23 cellular contexts compared by ENCODE assay signal in the genomic region with DNA sequence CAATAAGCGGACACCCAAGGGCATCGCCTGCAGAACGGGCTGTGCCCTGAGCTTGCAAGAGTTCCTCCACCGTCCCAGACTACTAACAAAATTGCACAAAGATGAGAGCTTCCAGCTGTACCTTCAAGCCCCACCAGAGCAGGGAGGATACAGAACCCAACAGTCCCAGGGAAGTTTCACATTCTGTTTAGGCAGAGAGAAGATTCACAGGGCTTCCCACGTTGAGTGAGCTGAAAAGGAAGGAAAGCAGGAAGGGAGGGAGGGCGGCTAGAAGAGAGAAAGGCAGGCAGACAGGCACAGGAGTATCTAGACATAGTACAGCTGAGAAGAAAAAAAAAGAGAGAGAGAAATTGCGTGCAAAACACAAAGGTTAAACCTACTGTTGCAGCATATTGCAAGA.
A peak's percentile ranks its signal among the peaks of the same experiment; 100 is the strongest.
DNase-seq lines count a peak whose midpoint lies in the region; ATAC-seq, FAIRE-seq and TF ChIP-seq lines count a peak whose summit lies in the region.
"Had no signal": no experiment of that assay in that cellular context is flagged by ENCODE, and none has a peak within 500 bp of the region (broad histone marks: within the 10 kb centered on the region; RNA-seq: fewer than 3 reads in every experiment).

No MANE protein-coding gene starts in this region.

- H3K27me3 Mint-ChIP-seq in GM23338 (ENCODE audit: insufficient read depth, low read depth, poor library complexity) (peaks cover 9% of the 10 kb centered on the region), osteocyte (ENCODE audit: unreplicated experiment) (peaks cover 64% of the 10 kb centered on the region), Caco-2 (ENCODE audit: insufficient read depth, unreplicated experiment) (no peaks in the 10 kb centered on the region)

- H3K23ac ChIP-seq in H1 (ENCODE audit: insufficient read length) (no peak overlapping the region), mesenchymal stem cell (ENCODE audit: low read length in 2 of 2) (no peak overlapping the region)

- intact Hi-C loops in esophagus squamous epithelium (cut with DNase I) = no loop called here
- intact Hi-C loops in Caco-2 (cut with micrococcal nuclease; ENCODE audit: unreplicated experiment) = no loop called here

- no peaks in the 10 kb centered on the region for H3K23me2 ChIP-seq in H1 (ENCODE audit: low read depth, low read length)

- no peak overlapping the region for H3K9ac ChIP-seq in H1 (replicated peaks in 1 of 4; ENCODE audit: extremely low read depth in 1 of 4, low read depth in 3 of 4, low read length in 3 of 4)
- H3K9ac ChIP-seq in mesenchymal stem cell (ENCODE audit: low read length) = no peak overlapping the region
- H3K9ac ChIP-seq: SK-N-SH had no signal

- no peak overlapping the region for H2BK20ac ChIP-seq in H1 (ENCODE audit: low read length)

- no peak overlapping the region for H3K27ac ChIP-seq in GM23338 (ENCODE audit: low read depth)
- no peak overlapping the region for H3K27ac ChIP-seq in H1 (ENCODE audit: low read depth, low read length)
- no peak overlapping the region for H3K27ac ChIP-seq in mesenchymal stem cell (ENCODE audit: low read length, poor library complexity, severe bottlenecking)
- H3K27ac ChIP-seq in esophagus squamous epithelium = no peak overlapping the region
- H3K27ac ChIP-seq: HL-60, RWPE1 had no signal

- no TSS peak for BruUV-seq in Caco-2 (replicated peaks; lab: Mats Ljungman, UMichigan)

- WGBS in H1 (ENCODE audit: extremely low coverage in 1 of 2, insufficient coverage in 1 of 2, insufficient read length in 1 of 2, insufficient replicate concordance in 2 of 2, low coverage in 1 of 2, low lambda C conversion rate in 2 of 2, missing lambda C conversion rate in 1 of 2), 2 experiments = 63% methylated on average over 7 of the region's 7 CpGs; no CpG with 5 or more reads in 1 of the 2 experiments
- WGBS in mesenchymal stem cell = 63% methylated on average over 6 of the region's 7 CpGs
- WGBS in esophagus squamous epithelium, 2 donors = 15 to 44% methylated on average over 3 to 7 of the region's 7 CpGs

- H3K9me3 Mint-ChIP-seq in GM23338 (no peaks in the 10 kb centered on the region; the same call in 2 of the 3 replicates), osteocyte (ENCODE audit: unreplicated experiment) (no peaks in the 10 kb centered on the region), Caco-2 (ENCODE audit: unreplicated experiment) (peaks cover 6% of the 10 kb centered on the region)
- H3K9me3 Mint-ChIP-seq: CD8-positive, alpha-beta T cell had no signal

- H3K9me2 ChIP-seq in GM23338 (ENCODE audit: insufficient read depth) = no peaks in the 10 kb centered on the region; the same call in 1 of the 2 replicates
- H3K9me2 ChIP-seq: SK-N-SH had no signal

- no peak for TF ChIP-seq EP300 in H1 (IDR thresholded peaks at IDR 0.05; ENCODE audit: borderline replicate concordance in 1 of 2, low read depth in 2 of 2, low read length in 2 of 2)

- CTCF ChIA-PET in H1 (lab: Charles Lee; ENCODE audit: partially characterized antibody) (interaction anchor here (1.1 kb wide), 1 partner anchor 39 kb away, joined by 3 read pairs; no protein-coding TSS in a partner anchor), Caco-2 (lab: Charles Lee) (no interaction called here)

- no peak overlapping the region for H3K4me2 ChIP-seq in GM23338
- H3K4me2 ChIP-seq in H1 (ENCODE audit: insufficient read depth in 1 of 2, low read depth in 2 of 2, low read length in 2 of 2) = no peak overlapping the region
- H3K4me2 ChIP-seq in mesenchymal stem cell (ENCODE audit: low read length, poor library complexity, severe bottlenecking) = no peak overlapping the region
- H3K4me2 ChIP-seq: SK-N-SH had no signal

- no peak overlapping the region for H3K18ac ChIP-seq in H1 (ENCODE audit: extremely low read depth, low read length)
- no peak overlapping the region for H3K18ac ChIP-seq in mesenchymal stem cell (ENCODE audit: low read depth in 1 of 2, low read length in 2 of 2)

- no peak overlapping the region for H3K27ac Mint-ChIP-seq in GM23338
- no peak overlapping the region for H3K27ac Mint-ChIP-seq in osteocyte (ENCODE audit: unreplicated experiment)
- no peak overlapping the region for H3K27ac Mint-ChIP-seq in Caco-2 (ENCODE audit: unreplicated experiment)
- H3K27ac Mint-ChIP-seq: CD8-positive, alpha-beta T cell had no signal

- no peak overlapping the region for H3K4me3 Mint-ChIP-seq in GM23338
- H3K4me3 Mint-ChIP-seq in osteocyte (ENCODE audit: unreplicated experiment) = no peak overlapping the region
- no peak overlapping the region for H3K4me3 Mint-ChIP-seq in Caco-2 (ENCODE audit: unreplicated experiment)
- H3K4me3 Mint-ChIP-seq: CD8-positive, alpha-beta T cell had no signal

- no peaks in the 10 kb centered on the region for H3K79me1 ChIP-seq in H1 (ENCODE audit: low read depth, low read length)
- H3K79me1 ChIP-seq in mesenchymal stem cell (replicated peaks; ENCODE audit: low read length, poor library complexity, severe bottlenecking) = no peaks in the 10 kb centered on the region

- no peak for TF ChIP-seq POLR2A in H1 (IDR thresholded peaks at IDR 0.05; ENCODE audit: control extremely low read depth in 1 of 2, low read depth in 2 of 2, low read length in 2 of 2)
- TF ChIP-seq POLR2A in esophagus squamous epithelium (IDR thresholded peaks at IDR 0.05) = no peak

- H2BK15ac ChIP-seq in H1 (ENCODE audit: low read length) (no peak overlapping the region), mesenchymal stem cell (ENCODE audit: low read depth, poor library complexity, severe bottlenecking) (peak overlapping the region; percentile 63)

- H2AK5ac ChIP-seq in H1 (ENCODE audit: low read depth, low read length) = no peak overlapping the region
- H2AK5ac ChIP-seq in mesenchymal stem cell (ENCODE audit: low read length, severe bottlenecking) = no peak overlapping the region

- POLR2A ChIA-PET in H1 (lab: Charles Lee; ENCODE audit: partially characterized antibody) = interaction anchor here (1.0 kb wide), 2 partner anchors 59 to 238 kb away, joined by 4 read pairs; no protein-coding TSS in a partner anchor
- POLR2A ChIA-PET in Caco-2 (lab: Charles Lee) = no interaction called here

- H3K27me3 ChIP-seq in GM23338 (ENCODE audit: insufficient read depth) (no peaks in the 10 kb centered on the region), H1 (replicated peaks in 1 of 4; ENCODE audit: control insufficient read depth in 3 of 4, extremely low read depth in 1 of 4, insufficient read depth in 3 of 4, low read length in 3 of 4) (no peaks in the 10 kb centered on the region; a peak in 1 of 7 replicates), mesenchymal stem cell (ENCODE audit: control insufficient read depth in 1 of 2, insufficient read depth in 1 of 2, low read length in 2 of 2) (peaks cover 22 to 34% of the 10 kb centered on the region in 2 experiments), esophagus squamous epithelium (peaks cover 0 to 34% (median 0%) of the 10 kb centered on the region in 4 donors), Caco-2 (replicated peaks; ENCODE audit: control insufficient read depth, insufficient read depth, low read length) (no peaks in the 10 kb centered on the region)

- no peak overlapping the region for H4K5ac ChIP-seq in H1 (ENCODE audit: insufficient read length, low read depth, low read length)

- no peak for FAIRE-seq in H1 (lab: Jason Lieb, UNC)

- H3K36me3 ChIP-seq in GM23338 (ENCODE audit: insufficient read depth) (no peaks in the 10 kb centered on the region), H1 (ENCODE audit: control insufficient read depth in 2 of 4, insufficient read depth in 4 of 4, low read length in 3 of 4) (no peaks in the 10 kb centered on the region), mesenchymal stem cell (ENCODE audit: control insufficient read depth in 1 of 2, insufficient read depth in 2 of 2, low read depth in 1 of 2, low read length in 2 of 2) (no peaks in the 10 kb centered on the region), esophagus squamous epithelium (no peaks in the 10 kb centered on the region), Caco-2 (ENCODE audit: control insufficient read depth, insufficient read depth, low read length) (no peaks in the 10 kb centered on the region)
- H3K36me3 ChIP-seq: HAP-1 had no signal

- ATAC-seq in GM23338 = no peak; the same call in 2 of the 3 replicates
- ATAC-seq: CD8-positive, alpha-beta T cell had no signal

- H3K4me1 ChIP-seq in GM23338 (ENCODE audit: insufficient read depth) (peaks cover 10% of the 10 kb centered on the region; the same call in 1 of the 2 replicates), H1 (replicated peaks in 1 of 4; ENCODE audit: control insufficient read depth in 3 of 4, insufficient read depth in 4 of 4, low read length in 3 of 4) (peaks cover 0 to 6% (median 2%) of the 10 kb centered on the region in 4 experiments; a peak in 3 of 7 replicates), mesenchymal stem cell (ENCODE audit: control insufficient read depth, insufficient read depth, low read depth, low read length) (no peaks in the 10 kb centered on the region), esophagus squamous epithelium (no peaks in the 10 kb centered on the region), Caco-2 (no peaks in the 10 kb centered on the region)
- H3K4me1 ChIP-seq: HAP-1 had no signal

- H4K8ac ChIP-seq in H1 (ENCODE audit: extremely low read depth, insufficient read depth, low read length) = no peak overlapping the region
- no peak overlapping the region for H4K8ac ChIP-seq in mesenchymal stem cell (ENCODE audit: low read length)

- H2BK5ac ChIP-seq in H1 (ENCODE audit: low read depth, low read length) (no peak overlapping the region), mesenchymal stem cell (ENCODE audit: low read depth, low read length, poor library complexity, severe bottlenecking) (no peak overlapping the region)

- H2BK12ac ChIP-seq in H1 (ENCODE audit: low read depth, low read length) (no peak overlapping the region), mesenchymal stem cell (ENCODE audit: low read length in 2 of 2) (no peak overlapping the region)

- H3K79me2 ChIP-seq in GM23338 (replicated peaks; ENCODE audit: insufficient read depth) = no peaks in the 10 kb centered on the region
- no peaks in the 10 kb centered on the region for H3K79me2 ChIP-seq in H1 (ENCODE audit: control insufficient read depth in 1 of 2, insufficient read depth in 2 of 2, low read length in 2 of 2)

- TF ChIP-seq CTCF in GM23338 (conservative IDR thresholded peaks at IDR 0.05; ENCODE audit: low read depth in 2 of 2) (no peak), H1 (IDR thresholded peaks at IDR 0.05; ENCODE audit: control extremely low read depth in 1 of 3, insufficient read depth in 1 of 3, low read depth in 1 of 3, low read length in 3 of 3) (no peak), osteocyte (IDR thresholded peaks at IDR 0.05) (no peak), esophagus squamous epithelium (IDR thresholded peaks at IDR 0.05) (no peak), Caco-2 (IDR thresholded peaks at IDR 0.05; ENCODE audit: insufficient read depth in 1 of 2, low read depth in 1 of 2, low read length in 1 of 2, severe bottlenecking in 1 of 2, unreplicated experiment in 1 of 2) (no peak)

- no peak for DNase-seq in GM23338 (ENCODE audit: low spot score)
- no peak for DNase-seq in H1 (ENCODE audit: low read depth in 1 of 2, low spot score in 2 of 2)
- DNase-seq in mesenchymal stem cell = peak; percentile 7
- peak; percentile 13 for DNase-seq in osteocyte (ENCODE audit: extremely low spot score, unreplicated experiment)
- no peak for DNase-seq in GM19238 (ENCODE audit: insufficient read length, low spot score)
- DNase-seq in esophagus squamous epithelium (lab: John Stamatoyannopoulos, UW) = no peak
- no peak for DNase-seq in Caco-2
- DNase-seq in NCI-H774 (lab: John Stamatoyannopoulos, UW) = no peak
- DNase-seq: Calu3; GF-D8; KBM-7; MM.1S; NCI-H1048; NCI-H1417 treated with DMSO at 0.1 percent for 48 hours; NCI-H187; NCI-H69; NK-92 treated with Interleukin-12 subunit alpha and Interleukin-12 subunit beta, amount 100 ng/mL, for 24 hours; SHP77 treated with DMSO at 0.1 percent for 48 hours; SK-N-SH had no signal

- no peak overlapping the region for H3K4me3 ChIP-seq in GM23338
- no peak overlapping the region for H3K4me3 ChIP-seq in H1 (ENCODE audit: extremely low read depth in 1 of 4, insufficient read depth in 2 of 4, low read depth in 3 of 4, low read length in 4 of 4)
- H3K4me3 ChIP-seq in mesenchymal stem cell (ENCODE audit: insufficient read depth in 1 of 2, low read depth in 1 of 2, low read length in 2 of 2) = no peak overlapping the region
- H3K4me3 ChIP-seq in esophagus squamous epithelium = no peak overlapping the region
- no peak overlapping the region for H3K4me3 ChIP-seq in Caco-2 (ENCODE audit: low read depth, low read length)
- H3K4me3 ChIP-seq: HAP-1 had no signal

- no peak overlapping the region for H3K56ac ChIP-seq in H1 (replicated peaks; ENCODE audit: insufficient read length, low read depth, low read length)

- no peak for TF ChIP-seq RAD21 in H1 (IDR thresholded peaks at IDR 0.05 in 1 of 2, conservative IDR thresholded peaks at IDR 0.05 in 1 of 2; ENCODE audit: low read depth in 2 of 2, low read length in 2 of 2)

- H3K4ac ChIP-seq in H1 (replicated peaks; ENCODE audit: insufficient read length, low read depth, low read length) = no peak overlapping the region
- H3K4ac ChIP-seq in mesenchymal stem cell (ENCODE audit: low read depth in 1 of 2, low read length in 2 of 2) = no peak overlapping the region

- H3K9me3 ChIP-seq in H1 (ENCODE audit: insufficient read depth in 2 of 2, low read depth in 1 of 2, low read length in 1 of 2) (no peaks in the 10 kb centered on the region), mesenchymal stem cell (ENCODE audit: control insufficient read depth, low read length) (peaks cover 7% of the 10 kb centered on the region), esophagus squamous epithelium (no peaks in the 10 kb centered on the region), Caco-2 (no peaks in the 10 kb centered on the region)
- H3K9me3 ChIP-seq: SK-N-SH had no signal

- H3F3A ChIP-seq in GM23338 (replicated peaks; ENCODE audit: low read depth) = no peaks in the 10 kb centered on the region

- H2AFZ ChIP-seq in GM23338 = peak overlapping the region; percentile 85
- H2AFZ ChIP-seq in H1 (ENCODE audit: low read length) = peak overlapping the region; percentile 63; the same call in 1 of the 2 replicates
- no peak overlapping the region for H2AFZ ChIP-seq in mesenchymal stem cell (ENCODE audit: low read depth, low read length)

- no peak overlapping the region for H2BK120ac ChIP-seq in H1 (replicated peaks; ENCODE audit: low read depth, low read length)
- no peak overlapping the region for H2BK120ac ChIP-seq in mesenchymal stem cell (ENCODE audit: low read depth, low read length)

- H3K4me1 Mint-ChIP-seq in GM23338 = peaks cover 32% of the 10 kb centered on the region
- no peaks in the 10 kb centered on the region for H3K4me1 Mint-ChIP-seq in osteocyte (ENCODE audit: unreplicated experiment)
- H3K4me1 Mint-ChIP-seq in Caco-2 (ENCODE audit: low read depth, unreplicated experiment) = no peaks in the 10 kb centered on the region

- H4K20me1 ChIP-seq in GM23338 (replicated peaks; ENCODE audit: insufficient read depth) (no peaks in the 10 kb centered on the region), H1 (replicated peaks in 1 of 2; ENCODE audit: control insufficient read depth in 1 of 2, insufficient read depth in 2 of 2, low read length in 2 of 2) (no peaks in the 10 kb centered on the region)

- no peak overlapping the region for H4K91ac ChIP-seq in H1 (replicated peaks; ENCODE audit: insufficient read length, low read length)
- H4K91ac ChIP-seq in mesenchymal stem cell (ENCODE audit: low read length) = no peak overlapping the region

- H3K14ac ChIP-seq in H1 (ENCODE audit: insufficient read length) = no peak overlapping the region
- no peak overlapping the region for H3K14ac ChIP-seq in mesenchymal stem cell (ENCODE audit: low read length in 2 of 2)

- no peaks in the 10 kb centered on the region for H3K36me3 Mint-ChIP-seq in GM23338 (ENCODE audit: low read depth)
- peaks cover 2% of the 10 kb centered on the region for H3K36me3 Mint-ChIP-seq in osteocyte (ENCODE audit: unreplicated experiment)
- no peaks in the 10 kb centered on the region for H3K36me3 Mint-ChIP-seq in Caco-2 (ENCODE audit: insufficient read depth, unreplicated experiment)
- H3K36me3 Mint-ChIP-seq: CD8-positive, alpha-beta T cell had no signal

Comparison
In these comparisons a context has a peak if more than half of its experiments do, and no peak if none do; other contexts are left out.
1. DNase-seq: peak in mesenchymal stem cell (single experiment) and osteocyte (single experiment); none in GM23338 (single experiment), H1 (0 of 2), GM19238 (single experiment), esophagus squamous epithelium (single experiment), Caco-2 (0 of 2) and NCI-H774 (single experiment).